Comparison of ENCODE assay signal across 10 cellular contexts in the genomic region with DNA sequence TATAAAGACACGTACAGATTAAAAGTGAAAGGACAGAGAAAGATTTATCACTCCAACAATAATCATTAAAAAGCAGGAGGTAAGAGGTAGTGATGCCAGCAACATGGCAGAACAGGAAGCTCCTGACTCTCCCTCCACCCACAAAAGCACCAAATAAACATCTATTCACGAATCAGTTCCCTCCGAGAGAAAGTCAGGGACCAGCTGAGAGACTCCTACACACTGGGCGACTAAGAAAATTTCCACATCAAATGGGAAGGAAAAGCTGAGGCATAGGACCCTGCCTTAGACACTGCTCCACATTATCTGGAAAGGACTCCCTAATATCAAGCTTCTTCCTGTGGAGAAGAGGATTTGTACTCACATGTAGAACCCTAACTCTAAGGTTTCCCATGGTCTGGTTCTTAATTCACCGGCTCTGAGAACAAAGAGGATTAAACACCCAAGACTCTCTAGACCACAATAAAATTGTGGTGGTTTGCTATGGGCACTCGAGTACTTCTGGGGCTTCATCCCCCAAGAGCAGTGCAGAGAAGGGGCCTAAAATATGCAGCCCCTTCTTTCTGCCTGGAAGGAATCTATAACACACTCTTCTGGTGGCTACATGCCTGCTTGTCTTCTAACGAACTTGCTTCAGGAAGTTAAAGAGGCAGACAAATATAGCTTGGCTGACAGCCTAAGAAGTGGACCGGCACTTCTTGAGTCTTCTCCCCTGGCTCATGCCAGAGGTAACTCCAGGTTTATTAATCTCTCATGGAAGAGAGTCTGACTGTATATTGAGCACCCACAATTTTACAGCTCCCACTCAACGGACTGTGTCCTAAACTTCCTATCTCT. TPM values are rescaled to one million over a fixed set of nuclear protein-coding genes. Genes with fewer than 3 reads are reported as not detected.
A peak's percentile ranks its signal among the peaks of the same experiment; 100 is the strongest.
DNase-seq lines count a peak whose midpoint lies in the region; ATAC-seq and TF ChIP-seq lines count a peak whose summit lies in the region.
"Had no signal": no experiment of that assay in that cellular context is flagged by ENCODE, and none has a peak within 500 bp of the region (broad histone marks: within the 10 kb centered on the region; RNA-seq: fewer than 3 reads in every experiment).

No MANE protein-coding gene starts in this region.

- peaks cover 7% of the 10 kb centered on the region for H3K9me3 Mint-ChIP-seq in activated CD4-positive, alpha-beta T cell treated with anti-CD3 and anti-CD28 coated beads for 36 hours (ENCODE audit: low read depth)
- H3K9me3 Mint-ChIP-seq in activated naive CD8-positive, alpha-beta T cell treated with anti-CD3 and anti-CD28 coated beads, Interleukin-2, amount 10 ng/mL, durations not matched to agents 7 days and 5 days, result peaks cover 22% of the 10 kb centered on the region

- no peaks in the 10 kb centered on the region for H3K27me3 ChIP-seq in parathyroid adenoma (ENCODE audit: control insufficient read depth, insufficient read depth, low read length)

- peak overlapping the region; percentile 25 for H3K4me3 Mint-ChIP-seq in activated CD4-positive, alpha-beta T cell treated with anti-CD3 and anti-CD28 coated beads for 36 hours
- peak overlapping the region; percentile 79 for H3K4me3 Mint-ChIP-seq in activated naive CD8-positive, alpha-beta T cell treated with anti-CD3 and anti-CD28 coated beads, Interleukin-2, amount 10 ng/mL, durations not matched to agents 7 days and 5 days

- peaks cover 34% of the 10 kb centered on the region for H3K36me3 Mint-ChIP-seq in activated CD4-positive, alpha-beta T cell treated with anti-CD3 and anti-CD28 coated beads for 36 hours (ENCODE audit: low read depth)
- peaks cover 44% of the 10 kb centered on the region for H3K36me3 Mint-ChIP-seq in activated naive CD8-positive, alpha-beta T cell treated with anti-CD3 and anti-CD28 coated beads, Interleukin-2, amount 10 ng/mL, durations not matched to agents 7 days and 5 days

- H3K27me3 Mint-ChIP-seq in activated CD4-positive, alpha-beta T cell treated with anti-CD3 and anti-CD28 coated beads for 36 hours, result no peaks in the 10 kb centered on the region
- no peaks in the 10 kb centered on the region for H3K27me3 Mint-ChIP-seq in activated naive CD8-positive, alpha-beta T cell treated with anti-CD3 and anti-CD28 coated beads, Interleukin-2, amount 10 ng/mL, durations not matched to agents 7 days and 5 days

- H3K9me3 ChIP-seq in parathyroid adenoma (ENCODE audit: control insufficient read depth, low read length), result no peaks in the 10 kb centered on the region

- ATAC-seq in activated CD4-positive, alpha-beta T cell treated with anti-CD3 and anti-CD28 coated beads for 36 hours, result no peak
- peak; percentile 62 for ATAC-seq in activated naive CD8-positive, alpha-beta T cell treated with anti-CD3 and anti-CD28 coated beads, Interleukin-2, amount 10 ng/mL, durations not matched to agents 7 days and 5 days (ENCODE audit: low read depth)
- no peak for ATAC-seq in HG02588 (IDR thresholded peaks at IDR 0.05; ENCODE audit: unreplicated experiment)
- ATAC-seq: left ventricle myocardium superior had no signal

- peak overlapping the region; percentile 68 for H3K27ac ChIP-seq in parathyroid adenoma

- no peaks in the 10 kb centered on the region for H3K36me3 ChIP-seq in parathyroid adenoma (ENCODE audit: control insufficient read depth, insufficient read depth, low read length)

- H3K9ac ChIP-seq in parathyroid adenoma, result no peak overlapping the region

- peak overlapping the region; percentile 64 for H3K27ac Mint-ChIP-seq in activated CD4-positive, alpha-beta T cell treated with anti-CD3 and anti-CD28 coated beads for 36 hours
- H3K27ac Mint-ChIP-seq in activated naive CD8-positive, alpha-beta T cell treated with anti-CD3 and anti-CD28 coated beads, Interleukin-2, amount 10 ng/mL, durations not matched to agents 7 days and 5 days, result peak overlapping the region; percentile 54

- CTCF ChIA-PET in activated CD4-positive, alpha-beta T cell treated with anti-CD3 and anti-CD28 coated beads for 36 hours (lab: Charles Lee), result interaction anchor here (1.0 to 1.4 kb wide), 3 partner anchors 24 to 246 kb away, joined by 3 read pairs; no protein-coding TSS in a partner anchor

- peak overlapping the region; percentile 68 for H2AFZ ChIP-seq in parathyroid adenoma

- POLR2A ChIA-PET in activated CD4-positive, alpha-beta T cell treated with anti-CD3 and anti-CD28 coated beads for 36 hours (lab: Charles Lee), result no interaction called here
- POLR2A ChIA-PET in activated naive CD8-positive, alpha-beta T cell treated with anti-CD3 and anti-CD28 coated beads, Interleukin-2, amount 10 ng/mL, durations not matched to agents 7 days and 5 days (lab: Charles Lee), result interaction anchor here (0.7 to 1.2 kb wide), 2 partner anchors 27 to 29 kb away, joined by 3 to 4 read pairs; a partner anchor contains a TSS

- DNase-seq in activated CD4-positive, alpha-beta T cell treated with anti-CD3 and anti-CD28 coated beads for 36 hours, result no peak
- DNase-seq in activated CD4-positive, alpha-beta T cell treated with anti-CD3 and anti-CD28 coated beads for 1 hour, result no peak
- DNase-seq in KG1 (lab: John Stamatoyannopoulos, UW) (peak; percentile 60), hippocampal formation (lab: John Stamatoyannopoulos, UW) (no peak)
- DNase-seq in activated naive CD8-positive, alpha-beta T cell treated with anti-CD3 and anti-CD28 coated beads, Interleukin-2, amount 10 ng/mL, durations not matched to agents 7 days and 5 days, result no peak
- DNase-seq in stimulated activated CD4-positive, alpha-beta T cell treated with anti-CD3 and anti-CD28 coated beads, Interleukin-2, amount 100 ng/mL, for 24 hours, result no peak
- DNase-seq: left ventricle myocardium superior, NCI-H2171 treated with DMSO at 0.1 percent for 48 hours had no signal

- H3K4me1 Mint-ChIP-seq in activated CD4-positive, alpha-beta T cell treated with anti-CD3 and anti-CD28 coated beads for 36 hours, result peaks cover 32% of the 10 kb centered on the region
- peaks cover 24% of the 10 kb centered on the region for H3K4me1 Mint-ChIP-seq in activated naive CD8-positive, alpha-beta T cell treated with anti-CD3 and anti-CD28 coated beads, Interleukin-2, amount 10 ng/mL, durations not matched to agents 7 days and 5 days

- H3K79me2 ChIP-seq in parathyroid adenoma, result peaks cover 21% of the 10 kb centered on the region

- TF ChIP-seq CTCF in parathyroid adenoma (IDR thresholded peaks at IDR 0.05), result no peak

- peak overlapping the region; percentile 50 for H3K4me2 ChIP-seq in parathyroid adenoma (ENCODE audit: low read length)

- intact Hi-C loops in activated CD4-positive, alpha-beta T cell treated with anti-CD3 and anti-CD28 coated beads for 36 hours (cut with DNase I, micrococcal nuclease), result no loop called here

- peaks cover 13% of the 10 kb centered on the region for H3K4me1 ChIP-seq in parathyroid adenoma

- H3K4me3 ChIP-seq in parathyroid adenoma (ENCODE audit: low read depth, low read length), result no peak overlapping the region

RNA-seq across cellular contexts. Expression of a gene that starts 29.4 kb away (rescaled TPM):
- total RNA-seq in activated CD4-positive, alpha-beta T cell treated with anti-CD3 and anti-CD28 coated beads for 36 hours, result 10 to 100 TPM; 21.2 to 28.6 TPM
- 10 to 100 TPM; 64.6 to 66.8 TPM for total RNA-seq in activated naive CD8-positive, alpha-beta T cell treated with anti-CD3 and anti-CD28 coated beads, Interleukin-2, amount 10 ng/mL, durations not matched to agents 7 days and 5 days
